ENCODE assay signal across 19 cellular contexts in the genomic region with DNA sequence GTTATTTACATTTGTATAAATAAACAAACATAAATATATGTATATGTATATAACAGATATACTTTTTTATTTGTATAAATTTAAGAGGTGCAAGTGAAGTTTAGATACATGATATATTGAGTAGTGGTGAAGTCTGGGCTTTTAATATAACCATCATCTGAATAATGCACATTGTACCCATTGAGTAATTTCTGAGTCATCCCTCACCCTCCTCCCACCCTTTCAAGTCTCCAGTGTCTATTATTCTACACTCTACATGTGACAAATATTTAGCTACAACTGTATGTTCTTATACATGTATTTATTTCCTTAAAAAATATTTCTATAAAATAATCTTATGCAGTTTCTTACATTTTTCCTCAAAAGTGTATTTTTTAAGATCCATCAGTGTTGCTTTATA.
"Had no signal": no experiment of that assay in that cellular context is flagged by ENCODE, and none has a peak within 500 bp of the region (broad histone marks: within the 10 kb centered on the region; RNA-seq: fewer than 3 reads in every experiment).

No MANE protein-coding gene starts in this region.

- ATAC-seq: left ventricle myocardium superior; natural killer cell treated with Interleukin-12 subunit alpha and Interleukin-12 subunit beta and Interleukin-15 and Interleukin-18, amount 100 ng/mL, for 72 hours; stimulated activated naive B cell treated with anti-CD40 and anti-IgM and Interleukin-4, amounts not matched to agents 10 μg/mL and 1 μg/mL and 100 μg/mL, for 72 hours; WTC11 had no signal

- H3K4me3 ChIP-seq: sigmoid colon, transverse colon had no signal

- H3K27me3 ChIP-seq: sigmoid colon, transverse colon had no signal

- H3K36me3 ChIP-seq: sigmoid colon, transverse colon had no signal

- FAIRE-seq: astrocyte, islet of Langerhans, urothelium cell line had no signal

- DNase-seq: activated T-cell treated with anti-CD3 and anti-CD28 coated beads, Interleukin-2, amount 50 U/mL, for 1 hour; cerebellar nuclear complex; cortex of kidney; endodermal cell; foreskin fibroblast; left ventricle myocardium superior; midbrain; retina; sigmoid colon; stimulated activated CD4-positive, alpha-beta T cell treated with anti-CD3 and anti-CD28 coated beads, Interleukin-2, amount 100 ng/mL, for 48 hours; stimulated activated CD8-positive, alpha-beta memory T cell treated with anti-CD3 and anti-CD28 coated beads, Interleukin-4, amount 100 ng/mL, for 48 hours; stimulated activated naive B cell treated with anti-CD40 and anti-IgM and Interleukin-4, amounts not matched to agents 10 μg/mL and 1 μg/mL and 100 μg/mL, for 72 hours; transverse colon had no signal

- H3K27ac ChIP-seq: epithelial cell of prostate, sigmoid colon, transverse colon had no signal

- H3K4me1 ChIP-seq: sigmoid colon had no signal

- H3K9me3 ChIP-seq: sigmoid colon, transverse colon had no signal
